Comparison of ENCODE assay signal across 11 cellular contexts in genomic region chr5:11494340-11494739, GRCh38.
DNase-seq lines count a peak whose midpoint lies in the region; FAIRE-seq and TF ChIP-seq lines count a peak whose summit lies in the region.
"Had no signal": no experiment of that assay in that cellular context is flagged by ENCODE, and none has a peak within 500 bp of the region (broad histone marks: within the 10 kb centered on the region; RNA-seq: fewer than 3 reads in every experiment).

No MANE protein-coding gene starts in this region.

- H3K9ac ChIP-seq in adipocyte (ENCODE audit: low read length) = no peak overlapping the region

- H3K4me1 ChIP-seq in adipocyte (ENCODE audit: control insufficient read depth, insufficient read depth, low read length) = no peaks in the 10 kb centered on the region

- no peak overlapping the region for H3K4me3 Mint-ChIP-seq in activated T-helper 2 cell treated with anti-CD3 and anti-CD28 coated beads, Interferon-gamma antibody, Interleukin-2, Interleukin-4, amounts not matched to agents 10 μg/mL and 5 μg/mL and 100 μg/mL, durations not matched to agents 14 hours and 24 hours and 36 hours (ENCODE audit: low read depth)
- H3K4me3 Mint-ChIP-seq: activated naive CD8-positive, alpha-beta T cell treated with anti-CD3 and anti-CD28 coated beads, Interleukin-2, amount 10 ng/mL, durations not matched to agents 7 days and 5 days had no signal

- no peak overlapping the region for H3K27ac Mint-ChIP-seq in activated T-helper 2 cell treated with anti-CD3 and anti-CD28 coated beads, Interferon-gamma antibody, Interleukin-2, Interleukin-4, amounts not matched to agents 10 μg/mL and 5 μg/mL and 100 μg/mL, durations not matched to agents 14 hours and 24 hours and 36 hours
- H3K27ac Mint-ChIP-seq: activated naive CD8-positive, alpha-beta T cell treated with anti-CD3 and anti-CD28 coated beads, Interleukin-2, amount 10 ng/mL, durations not matched to agents 7 days and 5 days had no signal

- no peak for FAIRE-seq in D721Med (lab: Jason Lieb, UNC)

- DNase-seq in D721Med (ENCODE audit: insufficient read length, low spot score) = no peak
- peak; percentile 5 for DNase-seq in KBM-7
- peak; percentile 26 for DNase-seq in adipocyte (ENCODE audit: low read depth)
- peak; percentile 7 for DNase-seq in kidney tubule cell (ENCODE audit: low spot score)
- no peak for DNase-seq in GF-D8 (lab: John Stamatoyannopoulos, UW)
- DNase-seq in retina = no peak
- DNase-seq in activated T-helper 2 cell treated with anti-CD3 and anti-CD28 coated beads, Interferon-gamma antibody, Interleukin-2, Interleukin-4, amounts not matched to agents 10 μg/mL and 5 μg/mL and 100 μg/mL, durations not matched to agents 14 hours and 24 hours and 36 hours (ENCODE audit: low spot score) = no peak
- DNase-seq in DMS153 (lab: John Stamatoyannopoulos, UW) = no peak
- DNase-seq: activated CD4-positive, alpha-beta T cell treated with anti-CD3 and anti-CD28 coated beads for 4 hours; activated naive CD8-positive, alpha-beta T cell treated with anti-CD3 and anti-CD28 coated beads, Interleukin-2, amount 10 ng/mL, durations not matched to agents 7 days and 5 days; erythroblast had no signal

- intact Hi-C loops in activated T-helper 2 cell treated with anti-CD3 and anti-CD28 coated beads, Interferon-gamma antibody, Interleukin-2, Interleukin-4, amounts not matched to agents 10 μg/mL and 5 μg/mL and 100 μg/mL, durations not matched to agents 14 hours and 24 hours and 36 hours (cut with micrococcal nuclease) = no loop called here

- no peaks in the 10 kb centered on the region for H3K4me1 Mint-ChIP-seq in activated T-helper 2 cell treated with anti-CD3 and anti-CD28 coated beads, Interferon-gamma antibody, Interleukin-2, Interleukin-4, amounts not matched to agents 10 μg/mL and 5 μg/mL and 100 μg/mL, durations not matched to agents 14 hours and 24 hours and 36 hours (ENCODE audit: low read depth)
- H3K4me1 Mint-ChIP-seq: activated naive CD8-positive, alpha-beta T cell treated with anti-CD3 and anti-CD28 coated beads, Interleukin-2, amount 10 ng/mL, durations not matched to agents 7 days and 5 days had no signal

- no peaks in the 10 kb centered on the region for H3K36me3 Mint-ChIP-seq in activated T-helper 2 cell treated with anti-CD3 and anti-CD28 coated beads, Interferon-gamma antibody, Interleukin-2, Interleukin-4, amounts not matched to agents 10 μg/mL and 5 μg/mL and 100 μg/mL, durations not matched to agents 14 hours and 24 hours and 36 hours (ENCODE audit: low read depth)
- H3K36me3 Mint-ChIP-seq: activated naive CD8-positive, alpha-beta T cell treated with anti-CD3 and anti-CD28 coated beads, Interleukin-2, amount 10 ng/mL, durations not matched to agents 7 days and 5 days had no signal

- H3K27me3 Mint-ChIP-seq in activated T-helper 2 cell treated with anti-CD3 and anti-CD28 coated beads, Interferon-gamma antibody, Interleukin-2, Interleukin-4, amounts not matched to agents 10 μg/mL and 5 μg/mL and 100 μg/mL, durations not matched to agents 14 hours and 24 hours and 36 hours (ENCODE audit: low read depth) = no peaks in the 10 kb centered on the region
- H3K27me3 Mint-ChIP-seq: activated naive CD8-positive, alpha-beta T cell treated with anti-CD3 and anti-CD28 coated beads, Interleukin-2, amount 10 ng/mL, durations not matched to agents 7 days and 5 days had no signal

- no peaks in the 10 kb centered on the region for H3K9me3 ChIP-seq in adipocyte (ENCODE audit: control insufficient read depth, low read length)

- no peaks in the 10 kb centered on the region for H3K27me3 ChIP-seq in adipocyte (replicated peaks; ENCODE audit: control insufficient read depth, insufficient read depth, low read length)

- H3K9me3 Mint-ChIP-seq in activated T-helper 2 cell treated with anti-CD3 and anti-CD28 coated beads, Interferon-gamma antibody, Interleukin-2, Interleukin-4, amounts not matched to agents 10 μg/mL and 5 μg/mL and 100 μg/mL, durations not matched to agents 14 hours and 24 hours and 36 hours = no peaks in the 10 kb centered on the region
- H3K9me3 Mint-ChIP-seq: activated naive CD8-positive, alpha-beta T cell treated with anti-CD3 and anti-CD28 coated beads, Interleukin-2, amount 10 ng/mL, durations not matched to agents 7 days and 5 days had no signal

- no peaks in the 10 kb centered on the region for H3K36me3 ChIP-seq in adipocyte (ENCODE audit: control insufficient read depth, insufficient read depth, low read length, severe bottlenecking)

- in situ Hi-C loops in KBM-7 (cut with MboI; ENCODE audit: low pct_unique_long_range_greater_than_20kb, low sequenced_read_pairs) = no loop called here

- no peak overlapping the region for H3K4me3 ChIP-seq in adipocyte (ENCODE audit: low read length)

- peak; percentile 55 for TF ChIP-seq CTCF in D721Med (IDR thresholded peaks at IDR 0.05; ENCODE audit: insufficient read depth, missing control alignments)

Comparison
In these comparisons a context has a peak if more than half of its experiments do, and no peak if none do; other contexts are left out.
1. DNase-seq: peak in KBM-7 (single experiment), adipocyte (single experiment) and kidney tubule cell (single experiment); none in D721Med (single experiment), GF-D8 (single experiment), retina (single experiment), activated T-helper 2 cell treated with anti-CD3 and anti-CD28 coated beads, Interferon-gamma antibody, Interleukin-2, Interleukin-4, amounts not matched to agents 10 μg/mL and 5 μg/mL and 100 μg/mL, durations not matched to agents 14 hours and 24 hours and 36 hours (single experiment) and DMS153 (single experiment).